ENCODE assay signal across 21 cellular contexts in the genomic region with DNA sequence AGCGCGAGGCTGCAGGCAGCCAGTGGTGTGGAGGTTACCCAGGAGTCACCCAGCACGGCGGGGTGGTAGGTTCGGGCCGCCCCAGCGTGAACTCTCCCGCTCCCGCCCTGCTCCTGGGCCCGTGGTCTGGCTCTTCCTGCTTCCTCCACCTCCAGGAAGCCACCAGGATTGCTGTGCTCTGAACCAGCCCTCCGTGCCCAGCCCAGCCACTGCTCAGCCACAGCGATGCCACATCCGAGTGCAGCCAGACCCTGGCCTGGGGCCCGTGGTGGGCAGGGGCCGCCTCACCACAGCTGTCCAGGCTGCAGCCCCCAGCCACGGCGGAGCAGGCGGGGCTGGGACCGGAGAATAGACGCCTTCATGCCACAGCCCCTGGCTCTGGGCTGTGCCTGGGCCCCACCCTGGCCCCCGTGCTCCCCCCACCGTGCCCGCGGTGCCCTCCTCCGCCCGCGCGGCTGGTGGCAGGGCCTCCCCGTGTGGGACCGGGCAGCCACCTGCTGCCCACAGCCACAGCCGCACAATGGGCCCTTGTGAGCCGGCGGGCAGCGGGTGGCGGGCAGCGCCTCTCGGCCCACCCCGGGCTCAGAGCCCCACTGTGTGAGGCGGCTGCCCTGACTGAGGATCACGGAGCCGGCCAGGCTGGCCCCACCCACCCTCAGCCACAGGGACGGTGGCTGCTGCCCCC. TPM values are rescaled to one million over a fixed set of nuclear protein-coding genes. Genes with fewer than 3 reads are reported as not detected.
DNase-seq lines count a peak whose midpoint lies in the region; ATAC-seq, FAIRE-seq and TF ChIP-seq lines count a peak whose summit lies in the region.
"Had no signal": no experiment of that assay in that cellular context is flagged by ENCODE, and none has a peak within 500 bp of the region (broad histone marks: within the 10 kb centered on the region; RNA-seq: fewer than 3 reads in every experiment).

No MANE protein-coding gene starts in this region.

- H3K36me3 Mint-ChIP-seq in glutamatergic neuron (ENCODE audit: unreplicated experiment), result peaks cover 10% of the 10 kb centered on the region
- H3K36me3 Mint-ChIP-seq: CD4-positive, CD25-positive, alpha-beta regulatory T cell had no signal

- H3K4me2 ChIP-seq in A549, result no peak overlapping the region
- H3K4me2 ChIP-seq: PC-9 had no signal

- DNase-seq in A549 (ENCODE audit: low read depth in 1 of 2, low spot score in 1 of 2) (no peak), anterior cingulate cortex (lab: John Stamatoyannopoulos, UW) (peak in 53 of 58 donors; percentile 17 to 95 (median 76)), hypothalamus (lab: John Stamatoyannopoulos, UW) (peak in 50 of 51 donors; percentile 13 to 95 (median 76)), posterior cingulate gyrus (peak; percentile 72 to 99 (median 86)), MV-4-11 (lab: John Stamatoyannopoulos, UW) (no peak), glutamatergic neuron (no peak)
- DNase-seq: 8988T; CD4-positive, CD25-positive, alpha-beta regulatory T cell; DMS79; GM23248; KBM-7; NCI-H1092; NCI-H345; PC-9 had no signal

- no peak for TF ChIP-seq RAD21 in A549 (conservative IDR thresholded peaks at IDR 0.05 in 1 of 2, IDR thresholded peaks at IDR 0.05 in 1 of 2)

- no peak for TF ChIP-seq POLR2A in A549 (IDR thresholded peaks at IDR 0.05; ENCODE audit: low read length)

- 92% methylated on average over 12 of the region's 42 CpGs for WGBS in A549 (ENCODE audit: missing lambda C conversion rate)

- H3K4me1 ChIP-seq in A549, result peaks cover 24% of the 10 kb centered on the region

- peaks cover 7% of the 10 kb centered on the region for H3K9me3 Mint-ChIP-seq in glutamatergic neuron (ENCODE audit: unreplicated experiment)

- no peak for TF ChIP-seq EP300 in A549 (IDR thresholded peaks at IDR 0.05)

- H3K4me3 ChIP-seq in A549, result no peak overlapping the region
- H3K4me3 ChIP-seq: GM23248, PC-9 had no signal

- CTCF ChIA-PET in A549 (lab: Yijun Ruan, JAX), result interaction anchor here (0.8 to 14.4 kb wide), 4 partner anchors 9 to 250 kb away, joined by 3 to 153 read pairs (median 7); no protein-coding TSS in a partner anchor

- H3K27ac Mint-ChIP-seq in glutamatergic neuron (ENCODE audit: unreplicated experiment), result no peak overlapping the region
- H3K27ac Mint-ChIP-seq: CD4-positive, CD25-positive, alpha-beta regulatory T cell had no signal

- intact Hi-C loops in posterior cingulate gyrus (cut with DNase I), result loop anchor here (5.0 kb wide), 1 partner anchor 134 kb away; no protein-coding TSS in a partner anchor

- no peak for ATAC-seq in A549
- no peak for ATAC-seq in HG02970 (IDR thresholded peaks at IDR 0.05; ENCODE audit: low FRiP score, unreplicated experiment)
- ATAC-seq in HG02759 (IDR thresholded peaks at IDR 0.05; ENCODE audit: unreplicated experiment), result no peak

- TF ChIP-seq CTCF in A549 (IDR thresholded peaks at IDR 0.05) (no peak), glutamatergic neuron (IDR thresholded peaks at IDR 0.05; ENCODE audit: partially characterized antibody, unreplicated experiment) (no peak)

- H3K4me3 Mint-ChIP-seq in glutamatergic neuron (ENCODE audit: unreplicated experiment), result no peak overlapping the region
- H3K4me3 Mint-ChIP-seq: CD4-positive, CD25-positive, alpha-beta regulatory T cell had no signal

- no peak for FAIRE-seq in A549 (lab: Jason Lieb, UNC)
- FAIRE-seq: G401.6, GM12891, GM19239 had no signal

- H3K27me3 Mint-ChIP-seq in glutamatergic neuron (ENCODE audit: unreplicated experiment), result peaks cover 9% of the 10 kb centered on the region
- H3K27me3 Mint-ChIP-seq: CD4-positive, CD25-positive, alpha-beta regulatory T cell had no signal

- H3K27ac ChIP-seq in A549, result no peak overlapping the region
- H3K27ac ChIP-seq: GM23248, HL-60, PC-9 had no signal

- POLR2A ChIA-PET in A549 (lab: Yijun Ruan, JAX), result no interaction called here

- H3K9me3 ChIP-seq in A549, result no peaks in the 10 kb centered on the region

- H3K4me1 Mint-ChIP-seq in glutamatergic neuron (ENCODE audit: low read depth, unreplicated experiment), result no peaks in the 10 kb centered on the region

TF ChIP-seq in A549, 52 proteins besides CTCF, POLR2A, EP300 and RAD21:
- TF ChIP-seq JUNB (IDR thresholded peaks at IDR 0.05), result no peak
- TF ChIP-seq ZFP36 (IDR thresholded peaks at IDR 0.05; ENCODE audit: borderline replicate concordance, partially characterized antibody), result peak; percentile 80
- TF ChIP-seq KDM1A (IDR thresholded peaks at IDR 0.05; ENCODE audit: low read depth), result no peak

RNA-seq across cellular contexts. Expression of a gene that starts 26.1 kb away (rescaled TPM):
- polyA plus RNA-seq in A549 (2011; rRNA removed) (0.08 TPM in 1 of 2 replicates, not detected in the other), A549 (2017; fragmentation: RNase III; extraction: RNeasy Plus Mini Kit Qiagen cat#74134 plus additional on column Dnase treatment) (0.06 TPM in 1 of 3 replicates, not detected in the others)
- polyA plus RNA-seq in A549 (2012; cell fraction: cytosol; rRNA removed), result 0.09 TPM in 1 of 2 replicates, not detected in the other
- polyA plus RNA-seq in A549 (2012; cell fraction: nucleus; rRNA removed), result 0.09 and 0.17 TPM in 2 replicates
- not detected in 2 replicates for polyA minus RNA-seq in A549 (2011; rRNA and poly(A)+ RNA removed)
- total RNA-seq in glutamatergic neuron (ENCODE audit: unreplicated experiment), result 1.3 TPM
- total RNA-seq: CD4-positive, CD25-positive, alpha-beta regulatory T cell; GM23248; M059J; PC-9 had no signal
- polyA plus RNA-seq: CD4-positive, CD25-positive, alpha-beta regulatory T cell; GM23248 had no signal

RNA-seq across cellular contexts. Expression of a gene that starts 49.6 kb away (rescaled TPM):
- not detected in 2 replicates for polyA plus RNA-seq in A549 (2011; rRNA removed)
- not detected in 2 replicates for polyA plus RNA-seq in A549 (2012; cell fraction: cytosol; rRNA removed)
- not detected in 2 replicates for polyA plus RNA-seq in A549 (2012; cell fraction: nucleus; rRNA removed)
- not detected in 3 replicates for polyA plus RNA-seq in A549 (2017; fragmentation: RNase III; extraction: RNeasy Plus Mini Kit Qiagen cat#74134 plus additional on column Dnase treatment)
- not detected in 2 replicates for polyA minus RNA-seq in A549 (2011; rRNA and poly(A)+ RNA removed)
- not detected for total RNA-seq in glutamatergic neuron (ENCODE audit: unreplicated experiment)
- total RNA-seq: CD4-positive, CD25-positive, alpha-beta regulatory T cell; GM23248; M059J; PC-9 had no signal
- polyA plus RNA-seq: CD4-positive, CD25-positive, alpha-beta regulatory T cell; GM23248 had no signal

Comparison
In these comparisons a context has a peak if more than half of its experiments do, and no peak if none do; other contexts are left out.
1. DNase-seq: peak in anterior cingulate cortex (53 of 58), hypothalamus (50 of 51) and posterior cingulate gyrus (10 of 10); none in A549 (0 of 2), MV-4-11 (single experiment) and glutamatergic neuron (single experiment).